Comparison of ENCODE assay signal across 23 cellular contexts in genomic region chr22:45331486-45331885, GRCh38. TPM values are rescaled to one million over a fixed set of nuclear protein-coding genes. Genes with fewer than 3 reads are reported as not detected.
"Had no signal": no experiment of that assay in that cellular context is flagged by ENCODE, and none has a peak within 500 bp of the region (broad histone marks: within the 10 kb centered on the region; RNA-seq: fewer than 3 reads in every experiment).

No MANE protein-coding gene starts in this region.

- DNase-seq: effector memory CD4-positive, alpha-beta T cell; kidney; left cardiac atrium; mammary epithelial cell; naive thymus-derived CD4-positive, alpha-beta T cell; nephron progenitor cell; sigmoid colon; small intestine; stimulated activated CD4-positive, alpha-beta T cell treated with anti-CD3 and anti-CD28 coated beads, Interleukin-12 subunit alpha, Interleukin-12 subunit beta, amount 100 ng/mL, for 4 hours; stimulated activated naive CD4-positive, alpha-beta T cell; stomach; substantia nigra; transverse colon had no signal

- H3K27ac ChIP-seq: epithelial cell of prostate, esophagus muscularis mucosa, gastroesophageal sphincter, hepatocyte, neutrophil, sigmoid colon, stomach, thoracic aorta, transverse colon had no signal

- H3K4me3 Mint-ChIP-seq: naive thymus-derived CD4-positive, alpha-beta T cell; nephron progenitor cell had no signal

- H3K27me3 ChIP-seq: esophagus muscularis mucosa, gastroesophageal sphincter, hepatocyte, neutrophil, sigmoid colon, stomach, transverse colon had no signal

- ATAC-seq: gastroesophageal sphincter; left cardiac atrium; naive thymus-derived CD4-positive, alpha-beta T cell had no signal

- H3K9me3 ChIP-seq: esophagus muscularis mucosa, gastroesophageal sphincter, neutrophil, sigmoid colon, stomach, thoracic aorta, transverse colon had no signal

- H3K27me3 Mint-ChIP-seq: naive thymus-derived CD4-positive, alpha-beta T cell had no signal

- H3K9me3 Mint-ChIP-seq: naive thymus-derived CD4-positive, alpha-beta T cell; nephron progenitor cell had no signal

- H3K4me3 ChIP-seq: esophagus muscularis mucosa, gastroesophageal sphincter, hepatocyte, sigmoid colon, stomach, thoracic aorta, transverse colon had no signal

- H3K27ac Mint-ChIP-seq: nephron progenitor cell had no signal

RNA-seq across cellular contexts. Expression of gene UPK3A, which starts 46.7 kb away (rescaled TPM):
- total RNA-seq: esophagus muscularis mucosa, fibroblast of villous mesenchyme, gastroesophageal sphincter, kidney, mammary epithelial cell, mesenteric fat pad, osteoblast, pulmonary artery endothelial cell, sigmoid colon, thoracic aorta had no signal
